Comparison of ENCODE assay signal across 8 cellular contexts in the genomic region with DNA sequence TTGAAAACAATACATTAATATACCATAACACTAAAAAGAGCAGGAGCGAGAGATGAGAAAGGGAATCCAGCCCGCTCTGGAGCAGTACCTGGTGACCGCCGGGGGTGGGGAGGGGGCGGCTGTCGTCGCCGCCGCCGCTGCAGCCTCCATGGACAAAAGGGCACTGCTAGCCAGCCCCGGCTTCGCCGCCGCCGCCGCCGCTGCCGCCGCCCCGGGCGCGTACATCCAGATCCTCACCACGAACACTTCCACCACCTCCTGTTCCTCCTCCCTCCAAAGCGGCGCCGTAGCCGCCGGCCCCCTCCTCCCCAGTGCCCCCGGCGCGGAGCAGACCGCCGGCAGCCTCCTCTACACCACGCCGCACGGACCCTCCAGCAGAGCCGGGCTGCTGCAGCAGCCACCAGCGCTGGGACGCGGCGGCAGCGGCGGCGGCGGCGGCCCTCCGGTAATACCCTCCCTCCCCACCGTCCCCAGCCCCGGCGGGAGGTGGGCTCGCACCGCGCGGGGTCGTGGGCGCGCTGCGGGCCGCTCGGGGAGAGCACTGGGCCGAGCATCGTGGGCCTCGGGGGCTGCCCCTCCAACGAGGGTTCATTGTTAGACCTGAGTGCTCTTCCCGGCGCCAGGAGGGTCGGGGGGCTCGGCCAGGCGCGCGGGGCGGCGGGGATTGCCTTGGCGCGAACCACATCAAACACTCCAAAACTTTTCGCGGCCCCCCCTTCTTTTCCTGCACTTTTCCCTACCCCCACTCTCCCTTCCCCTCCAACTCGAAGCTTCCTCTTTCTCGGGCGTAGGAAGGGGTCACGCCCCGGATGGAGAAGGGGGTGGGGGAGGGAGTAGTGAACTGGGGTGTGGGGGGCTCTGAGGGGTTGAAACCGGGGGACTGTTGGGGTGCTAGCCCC. TPM values are rescaled to one million over a fixed set of nuclear protein-coding genes. Genes with fewer than 3 reads are reported as not detected.
DNase-seq lines count a peak whose midpoint lies in the region; ATAC-seq, FAIRE-seq and TF ChIP-seq lines count a peak whose summit lies in the region.

No MANE protein-coding gene starts in this region.

- FAIRE-seq in GM12878 (lab: Jason Lieb, UNC) (no peak), small intestine (lab: Jason Lieb, UNC) (no peak)

- in situ Hi-C loops in GM12878 (cut with MboI), result no loop called here

- DNase-seq in T-helper 2 cell (peak; percentile 19 to 59 (median 26)), GM12878 (ENCODE audit: low read depth, low spot score) (no peak), small intestine (peak; percentile 52)

- TF ChIP-seq CTCF in Loucy (conservative IDR thresholded peaks at IDR 0.05; ENCODE audit: low read length) (no peak), GM12878 (IDR thresholded peaks at IDR 0.05 in 2 of 3, conservative IDR thresholded peaks at IDR 0.05 in 1 of 3; ENCODE audit: control insufficient read depth in 2 of 3, extremely low read depth in 1 of 3, insufficient read depth in 1 of 3, low read depth in 3 of 3, low read length in 3 of 3) (no peak)

- H2AFZ ChIP-seq in Loucy (ENCODE audit: low read length), result no peak overlapping the region
- H2AFZ ChIP-seq in GM12878 (ENCODE audit: control insufficient read depth, low read depth, low read length), result no peak overlapping the region

- POLR2A ChIA-PET in GM12878 (lab: Charles Lee), result interaction anchor here (0.6 to 1.9 kb wide), 9 partner anchors 36 to 202 kb away, joined by 3 to 9 read pairs (median 3); no protein-coding TSS in a partner anchor

- H3K4me1 ChIP-seq in ES-I3 (ENCODE audit: insufficient read depth, low read length) (0 out of 2 replicates have a peak, but pooled peaks cover 3% of the 10 kb centered on the region), Loucy (ENCODE audit: insufficient read depth, low read length, poor library complexity, severe bottlenecking) (peaks cover 24% of the 10 kb centered on the region), GM12878 (ENCODE audit: control insufficient read depth, insufficient read depth, low read length) (peaks cover under 1% of the 10 kb centered on the region), iPS-20b (ENCODE audit: insufficient read depth, low read length) (no peaks in the 10 kb centered on the region), small intestine (ENCODE audit: control insufficient read depth in 2 of 2, insufficient read depth in 1 of 2, low read depth in 1 of 2, low read length in 1 of 2) (no peaks in the 10 kb centered on the region)

- H3K9ac ChIP-seq in ES-I3 (ENCODE audit: low read depth, low read length), result peak overlapping the region; percentile 89
- H3K9ac ChIP-seq in Loucy (ENCODE audit: low read depth, low read length, poor library complexity, severe bottlenecking), result peak overlapping the region; percentile 99
- peak overlapping the region; percentile 89 for H3K9ac ChIP-seq in GM12878 (ENCODE audit: control insufficient read depth, insufficient read depth, low read length)
- peak overlapping the region; percentile 99 for H3K9ac ChIP-seq in iPS-20b (ENCODE audit: low read depth, low read length)

- no peaks in the 10 kb centered on the region for H3K9me3 ChIP-seq in ES-I3 (ENCODE audit: control insufficient read depth, insufficient read depth, low read length)
- H3K9me3 ChIP-seq in Loucy (ENCODE audit: insufficient read depth, low read depth, low read length), result no peaks in the 10 kb centered on the region
- no peaks in the 10 kb centered on the region; the same call in 2 of the 3 replicates for H3K9me3 ChIP-seq in GM12878 (replicated peaks; ENCODE audit: control insufficient read depth, insufficient read depth, low read length)
- H3K9me3 ChIP-seq in iPS-20b (ENCODE audit: insufficient read depth, low read depth, low read length), result no peaks in the 10 kb centered on the region
- H3K9me3 ChIP-seq in small intestine (ENCODE audit: control insufficient read depth, low read depth), result no peaks in the 10 kb centered on the region

- peaks cover 13% of the 10 kb centered on the region for H3K27me3 ChIP-seq in Loucy (ENCODE audit: insufficient read depth, low read length, poor library complexity, severe bottlenecking)
- H3K27me3 ChIP-seq in GM12878 (replicated peaks in 1 of 2; ENCODE audit: control insufficient read depth in 2 of 2, insufficient read depth in 2 of 2, low read length in 1 of 2), result no peaks in the 10 kb centered on the region
- no peaks in the 10 kb centered on the region for H3K27me3 ChIP-seq in iPS-20b (ENCODE audit: insufficient read depth, low read length)
- H3K27me3 ChIP-seq in small intestine (ENCODE audit: control insufficient read depth in 2 of 2, insufficient read depth in 2 of 2, low read length in 2 of 2), result no peaks in the 10 kb centered on the region

- H3K36me3 ChIP-seq in ES-I3 (ENCODE audit: insufficient read depth, low read length), result peaks cover 10% of the 10 kb centered on the region
- H3K36me3 ChIP-seq in Loucy (ENCODE audit: insufficient read depth, low read length), result peaks cover 12% of the 10 kb centered on the region
- H3K36me3 ChIP-seq in GM12878 (ENCODE audit: control insufficient read depth in 2 of 2, insufficient read depth in 2 of 2, low read length in 1 of 2), result no peaks in the 10 kb centered on the region
- peaks cover 17% of the 10 kb centered on the region for H3K36me3 ChIP-seq in iPS-20b (ENCODE audit: insufficient read depth, low read depth, low read length)
- H3K36me3 ChIP-seq in small intestine (ENCODE audit: control insufficient read depth in 2 of 2, insufficient read depth in 2 of 2, low read length in 2 of 2), result no peaks in the 10 kb centered on the region

- RAD21 ChIA-PET in GM12878 (lab: Charles Lee; ENCODE audit: unreplicated experiment), result interaction anchor here (1.2 to 1.4 kb wide), 3 partner anchors 36 to 126 kb away, joined by 3 to 6 read pairs (median 5); no protein-coding TSS in a partner anchor

- H3K4me3 ChIP-seq in Loucy (ENCODE audit: low read length, poor library complexity, severe bottlenecking) (peak overlapping the region; percentile 91), GM12878 (peak overlapping the region; percentile 82), iPS-20b (ENCODE audit: low read length) (peak overlapping the region; percentile 97), small intestine (ENCODE audit: low read depth in 1 of 2, low read length in 2 of 2) (peak overlapping the region; percentile 76 to 82)

- intact Hi-C loops in GM12878 (cut with micrococcal nuclease; ENCODE audit: unreplicated experiment), result loop anchor here (5.0 kb wide), 1 partner anchor 190 kb away; the partner anchor contains the start of gene MBOAT1

- CTCF ChIA-PET in GM12878 (lab: Yijun Ruan, JAX), result interaction anchor here (1.0 kb wide), 1 partner anchor 113 kb away, joined by 4 read pairs; no protein-coding TSS in a partner anchor

- TF ChIP-seq RAD21 in GM12878 (IDR thresholded peaks at IDR 0.05; ENCODE audit: insufficient read depth, low read depth, low read length), result no peak

- SMC1A ChIA-PET in GM12878 (lab: Charles Lee; ENCODE audit: uncharacterized antibody, unreplicated experiment), result interaction anchor here (0.6 to 1.0 kb wide), 4 partner anchors 36 to 223 kb away, joined by 3 read pairs; partner anchors contain the start of gene CDKAL1

- H3K79me2 ChIP-seq in Loucy (ENCODE audit: insufficient read depth, low read length), result peaks cover 53% of the 10 kb centered on the region
- peaks cover 54% of the 10 kb centered on the region for H3K79me2 ChIP-seq in GM12878 (ENCODE audit: control insufficient read depth, insufficient read depth, low read length)

- peak; percentile 66 for TF ChIP-seq POLR2A in GM12878 (IDR thresholded peaks at IDR 0.05; ENCODE audit: low read depth, low read length)

- H3K9me2 ChIP-seq in Loucy (replicated peaks; ENCODE audit: low read depth, low read length), result no peaks in the 10 kb centered on the region

- H3K27ac ChIP-seq in GM12878 (ENCODE audit: control insufficient read depth, insufficient read depth) (peak overlapping the region; percentile 77), iPS-20b (ENCODE audit: low read length) (peak overlapping the region; percentile 91), small intestine (ENCODE audit: low read depth in 1 of 2, low read length in 1 of 2) (peak overlapping the region; percentile 79 to 94)

- H4K20me1 ChIP-seq in Loucy (ENCODE audit: insufficient read depth, low read length, poor library complexity, severe bottlenecking) (peaks cover 32% of the 10 kb centered on the region), GM12878 (ENCODE audit: control insufficient read depth, insufficient read depth) (no peaks in the 10 kb centered on the region)

- 2% methylated on average over 31 of the region's 83 CpGs for WGBS in GM12878 (ENCODE audit: insufficient coverage, insufficient replicate concordance, low lambda C conversion rate, missing lambda C conversion rate)
- 0 to 1% (median 1%) methylated on average over 46 to 83 of the region's 83 CpGs for WGBS in small intestine, 3 donors

- no peak for TF ChIP-seq EP300 in GM12878 (IDR thresholded peaks at IDR 0.05; ENCODE audit: borderline replicate concordance in 1 of 2, control insufficient read depth in 1 of 2, low read depth in 2 of 2, low read length in 2 of 2)

- BruUV-seq in GM12878 (replicated peaks; lab: Mats Ljungman, UMichigan), result TSS peak; percentile 62

- H3K4me2 ChIP-seq in Loucy (ENCODE audit: low read depth, low read length, poor library complexity, severe bottlenecking) (peak overlapping the region; percentile 50), GM12878 (ENCODE audit: control insufficient read depth, insufficient read depth) (peak overlapping the region; percentile 50; the same call in 1 of the 2 replicates)

- peak; percentile 9 for ATAC-seq in GM12878
- no peak for ATAC-seq in GM18519 (IDR thresholded peaks at IDR 0.05; ENCODE audit: low FRiP score, unreplicated experiment)
- no peak for ATAC-seq in HG02885 (IDR thresholded peaks at IDR 0.05; ENCODE audit: poor library complexity, unreplicated experiment)

- H3F3A ChIP-seq in Loucy (ENCODE audit: low read depth), result peaks cover 13% of the 10 kb centered on the region

RNA-seq across cellular contexts. Expression of gene E2F3, which starts 0.8 kb away (rescaled TPM):
- total RNA-seq in GM12878 (2013; cell fraction: nucleolus; rRNA removed), result 10.0 and 11.7 TPM in 2 replicates
- total RNA-seq in GM12878 (2014; rRNA removed), result 5.1 and 5.9 TPM in 2 replicates
- total RNA-seq in GM12878 (2014; rRNA removed; fragmentation: Illumina TruSeq; extraction: Trizol), result 9.7 and 10.6 TPM in 2 replicates
- 15.8 and 16.8 TPM in 2 replicates for total RNA-seq in GM12878 (2021)
- 4.3 TPM for polyA plus RNA-seq in GM12878 (2011; ENCODE audit: low read depth)
- 15.0 and 15.7 TPM in 2 replicates for polyA plus RNA-seq in GM12878 (2011; rRNA removed)
- 7.8 and 8.9 TPM in 2 replicates for polyA plus RNA-seq in GM12878 (2011; cell fraction: cytosol; rRNA removed)
- 18.4 and 23.8 TPM in 2 replicates for polyA plus RNA-seq in GM12878 (2011; cell fraction: nucleus; rRNA removed)
- polyA plus RNA-seq in GM12878 (2012), result 5.5 and 5.7 TPM in 2 replicates
- 16.3 and 19.8 TPM in 2 replicates for polyA plus RNA-seq in GM12878 (2014; fragmentation: Illumina TruSeq; extraction: Trizol)
- 1 to 10 TPM; 5.3 to 6.6 TPM for polyA plus RNA-seq in GM12878 (2014; fragmentation: Nextera tagmentation; extraction: Ambion mirVana)
- polyA plus RNA-seq in GM12878 (2014; rRNA removed), result 10.4 and 10.6 TPM in 2 replicates
- polyA plus RNA-seq in GM12878 (2016; fragmentation: Nextera tagmentation; extraction: Ambion mirVana), result 10 to 100 TPM; 10.7 to 12.0 TPM
- polyA minus RNA-seq in GM12878 (2011; rRNA and poly(A)+ RNA removed), result 10.2 and 10.7 TPM in 2 replicates
- polyA minus RNA-seq in GM12878 (2011; cell fraction: cytosol; rRNA and poly(A)+ RNA removed), result 4.5 and 6.0 TPM in 2 replicates
- polyA minus RNA-seq in GM12878 (2011; cell fraction: nucleus; rRNA and poly(A)+ RNA removed), result 5.1 and 8.8 TPM in 2 replicates
- 1 to 10 TPM; 1.8 to 6.6 (median 2.2) TPM for polyA plus RNA-seq in small intestine
